Comparison of ENCODE assay signal across 11 cellular contexts in genomic region chr5:76787237-76787636, GRCh38. TPM values are rescaled to one million over a fixed set of nuclear protein-coding genes. Genes with fewer than 3 reads are reported as not detected.
DNase-seq lines count a peak whose midpoint lies in the region; ATAC-seq and TF ChIP-seq lines count a peak whose summit lies in the region.
"Had no signal": no experiment of that assay in that cellular context is flagged by ENCODE, and none has a peak within 500 bp of the region (broad histone marks: within the 10 kb centered on the region; RNA-seq: fewer than 3 reads in every experiment).

No MANE protein-coding gene starts in this region.

- no peak overlapping the region for H3K4me2 ChIP-seq in mammary epithelial cell (ENCODE audit: insufficient read depth, low read depth, low read length)

- no peak overlapping the region for H2AFZ ChIP-seq in mammary epithelial cell (ENCODE audit: low read depth, low read length)

- dilution Hi-C loops in mammary epithelial cell (cut with HindIII; ENCODE audit: low sequenced_read_pairs): no loop called here

- H3K9ac ChIP-seq in mammary epithelial cell (ENCODE audit: insufficient read depth, low read length): no peak overlapping the region

- DNase-seq in activated effector memory CD4-positive, alpha-beta T cell treated with anti-CD3 and anti-CD28 coated beads, Interleukin-2, amount 50 U/mL, for 16 hours: peak; percentile 12
- DNase-seq in activated effector memory CD4-positive, alpha-beta T cell treated with Interleukin-2 at 50 U/mL for 16 hours: no peak
- DNase-seq in mammary epithelial cell (peak; percentile 69), left lobe of liver (ENCODE audit: low spot score) (peak; percentile 78), HK-2 (ENCODE audit: unreplicated experiment) (no peak), DMS153 treated with DMSO at 0.1 percent for 48 hours (lab: John Stamatoyannopoulos, UW; ENCODE audit: unreplicated experiment) (no peak)
- DNase-seq: amygdala; NCI-H1092 treated with DMSO at 0.1 percent for 48 hours; stimulated activated CD4-positive, alpha-beta T cell treated with anti-CD3 and anti-CD28 coated beads, Interleukin-1b, Interleukin-23, amount 100 ng/mL, for 48 hours had no signal

- no peaks in the 10 kb centered on the region for H4K20me1 ChIP-seq in mammary epithelial cell (ENCODE audit: insufficient read depth, low read length)

- no peak overlapping the region for H3K27ac ChIP-seq in mammary epithelial cell (ENCODE audit: insufficient read depth, low read depth, low read length)

- TF ChIP-seq CTCF in mammary epithelial cell (conservative IDR thresholded peaks at IDR 0.05 in 1 of 2, IDR thresholded peaks at IDR 0.05 in 1 of 2; ENCODE audit: extremely low read depth in 1 of 2, insufficient read depth in 1 of 2, low read depth in 1 of 2, low read length in 2 of 2): no peak

- H3K36me3 ChIP-seq in mammary epithelial cell (ENCODE audit: insufficient read depth, low read length): no peaks in the 10 kb centered on the region

- in situ Hi-C loops in mammary epithelial cell (cut with MboI; ENCODE audit: low sequenced_read_pairs in 2 of 2): loop anchor here in 1 of 2 donors (5.0 kb wide), 1 partner anchor 35 kb away; no protein-coding TSS in a partner anchor

- H3K9me3 ChIP-seq in mammary epithelial cell (replicated peaks; ENCODE audit: insufficient read depth, low read length): no peaks in the 10 kb centered on the region

- no peaks in the 10 kb centered on the region for H3K27me3 ChIP-seq in mammary epithelial cell (ENCODE audit: insufficient read depth, low read length)

- intact Hi-C loops in mammary epithelial cell (cut with micrococcal nuclease): no loop called here

- no peak overlapping the region for H3K4me3 ChIP-seq in mammary epithelial cell (replicated peaks in 1 of 3; ENCODE audit: insufficient read depth in 1 of 3, low read depth in 2 of 3, low read length in 3 of 3)

- CTCF ChIA-PET in mammary epithelial cell (lab: Charles Lee; ENCODE audit: low non-redundant PET): no interaction called here

- peaks cover 36% of the 10 kb centered on the region for H3K4me1 ChIP-seq in mammary epithelial cell (ENCODE audit: insufficient read depth, low read length)

- BruUV-seq in mammary epithelial cell (replicated peaks; lab: Mats Ljungman, UMichigan): no TSS peak

- ATAC-seq in left lobe of liver: peak; percentile 83
- ATAC-seq in HG02623 (IDR thresholded peaks at IDR 0.05; ENCODE audit: unreplicated experiment): no peak
- ATAC-seq in GM18498 (IDR thresholded peaks at IDR 0.05; ENCODE audit: unreplicated experiment): no peak

- WGBS in mammary epithelial cell (ENCODE audit: low coverage, missing lambda C conversion rate): 10% methylated on average over 2 of the region's 2 CpGs

- no peaks in the 10 kb centered on the region for H3K79me2 ChIP-seq in mammary epithelial cell (ENCODE audit: insufficient read depth, low read length)

RNA-seq across cellular contexts. Expression of gene F2RL1, which starts 31.6 kb away (rescaled TPM):
- total RNA-seq in mammary epithelial cell (10 to 100 TPM; 57.2 to 93.5 TPM), left lobe of liver (7.0 TPM)
- 65.6 TPM for polyA plus RNA-seq in mammary epithelial cell
- polyA minus RNA-seq in mammary epithelial cell: 106 TPM

Comparison
In these comparisons a context has a peak if more than half of its experiments do, and no peak if none do; other contexts are left out.
1. DNase-seq: peak in activated effector memory CD4-positive, alpha-beta T cell treated with anti-CD3 and anti-CD28 coated beads, Interleukin-2, amount 50 U/mL, for 16 hours (single experiment), mammary epithelial cell (single experiment) and left lobe of liver (single experiment); none in activated effector memory CD4-positive, alpha-beta T cell treated with Interleukin-2 at 50 U/mL for 16 hours (single experiment), HK-2 (single experiment) and DMS153 treated with DMSO at 0.1 percent for 48 hours (single experiment).